9 cellular contexts compared by ENCODE assay signal in the genomic region with DNA sequence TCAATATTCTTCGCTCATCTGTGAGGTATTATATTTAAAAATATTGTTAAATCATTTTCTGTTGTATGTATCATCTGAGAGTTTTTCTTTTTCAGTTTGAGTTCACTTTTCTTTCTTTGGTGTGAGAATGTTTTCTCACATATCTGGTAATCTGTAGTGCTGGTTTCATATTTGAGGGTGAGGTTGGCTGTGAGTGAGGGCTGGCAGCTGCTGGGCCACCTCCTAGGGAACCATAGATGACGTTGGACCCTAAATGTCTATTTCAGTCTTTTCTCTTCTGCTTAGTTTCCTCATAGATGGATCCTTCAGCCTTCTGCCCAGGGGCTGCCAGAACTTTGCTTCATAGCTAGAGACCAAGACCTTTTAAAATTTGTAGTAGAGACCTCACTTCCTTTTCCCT. TPM values are rescaled to one million over a fixed set of nuclear protein-coding genes. Genes with fewer than 3 reads are reported as not detected.
DNase-seq lines count a peak whose midpoint lies in the region; ATAC-seq and TF ChIP-seq lines count a peak whose summit lies in the region.
"Had no signal": no experiment of that assay in that cellular context is flagged by ENCODE, and none has a peak within 500 bp of the region (broad histone marks: within the 10 kb centered on the region; RNA-seq: fewer than 3 reads in every experiment).

No MANE protein-coding gene starts in this region.

- in situ Hi-C loops in transverse colon (cut with MboI; ENCODE audit: low pct_ligation_motif_present in 1 of 4, low pct_unique_long_range_greater_than_20kb in 1 of 4, low sequenced_read_pairs in 3 of 4), result no loop called here

- no peaks in the 10 kb centered on the region for H3K9me3 ChIP-seq in transverse colon
- H3K9me3 ChIP-seq: tibial artery had no signal

- no peaks in the 10 kb centered on the region for H3K27me3 ChIP-seq in KMS-11 (ENCODE audit: insufficient read depth, low read depth)
- no peaks in the 10 kb centered on the region for H3K27me3 ChIP-seq in transverse colon
- H3K27me3 ChIP-seq: tibial artery had no signal

- no peak overlapping the region for H3K9ac ChIP-seq in KMS-11

- no peak for TF ChIP-seq POLR2A in transverse colon (IDR thresholded peaks at IDR 0.05)

- H3K79me2 ChIP-seq in KMS-11 (ENCODE audit: insufficient read depth, low read depth), result peaks cover 13% of the 10 kb centered on the region

- H3K27ac ChIP-seq in KMS-11, result no peak overlapping the region
- no peak overlapping the region for H3K27ac ChIP-seq in transverse colon
- H3K27ac ChIP-seq: tibial artery had no signal

- ATAC-seq in HG02759 (IDR thresholded peaks at IDR 0.05; ENCODE audit: unreplicated experiment), result peak; percentile 43

- DNase-seq in stimulated activated CD4-positive, alpha-beta T cell treated with anti-CD3 and anti-CD28 coated beads, Interleukin-4, amount 100 ng/mL, for 24 hours, result peak; percentile 31
- DNase-seq in stimulated activated CD4-positive, alpha-beta T cell treated with anti-CD3 and anti-CD28 coated beads, Interleukin-4, amount 100 ng/mL, for 1 hour, result no peak
- no peak for DNase-seq in transverse colon
- DNase-seq in head of caudate nucleus, result no peak
- DNase-seq in COLO829 (ENCODE audit: low spot score), result no peak
- no peak for DNase-seq in HuH-7 (ENCODE audit: low spot score)
- DNase-seq: tibial artery had no signal

- TF ChIP-seq CTCF in KMS-11 (conservative IDR thresholded peaks at IDR 0.05; ENCODE audit: low read depth, low read length), result no peak
- no peak for TF ChIP-seq CTCF in transverse colon (IDR thresholded peaks at IDR 0.05)

- H3K4me3 ChIP-seq in KMS-11 (IDR thresholded peaks at IDR 0.05; ENCODE audit: insufficient read depth, low read depth, low read length), result no peak overlapping the region
- no peak overlapping the region for H3K4me3 ChIP-seq in transverse colon
- H3K4me3 ChIP-seq: tibial artery had no signal

- H4K20me1 ChIP-seq in KMS-11 (ENCODE audit: insufficient read depth), result peaks cover 6% of the 10 kb centered on the region; the same call in 1 of the 2 replicates

- H2AFZ ChIP-seq in KMS-11 (ENCODE audit: low read depth), result no peak overlapping the region

- intact Hi-C loops in transverse colon (cut with DNase I; ENCODE audit: low total_unique reads), result no loop called here
- intact Hi-C loops in head of caudate nucleus (cut with DNase I), result no loop called here

- peak overlapping the region; percentile 38 for H3K4me2 ChIP-seq in KMS-11

- H3K4me1 ChIP-seq in KMS-11 (ENCODE audit: low read depth, poor library complexity, severe bottlenecking) (peaks cover 58% of the 10 kb centered on the region), transverse colon (peaks cover 0 to 20% (median 4%) of the 10 kb centered on the region in 4 donors)

- WGBS in transverse colon (ENCODE audit: low coverage in 1 of 2), 2 donors, result 69 to 74% methylated on average over 2 of the region's 2 CpGs

- TF ChIP-seq EP300 in transverse colon (IDR thresholded peaks at IDR 0.05; ENCODE audit: low read depth), result no peak

- no peaks in the 10 kb centered on the region for H3K36me3 ChIP-seq in KMS-11 (ENCODE audit: insufficient read depth)
- H3K36me3 ChIP-seq in transverse colon, result no peaks in the 10 kb centered on the region
- H3K36me3 ChIP-seq: tibial artery had no signal

RNA-seq across cellular contexts. Expression of a gene that starts 33.5 kb away (rescaled TPM):
- 10 to 100 TPM; 23.6 to 67.6 (median 55.2) TPM for total RNA-seq in transverse colon
